Comparison of ENCODE assay signal across 8 cellular contexts in genomic region chrX:46758163-46758955, GRCh38. TPM values are rescaled to one million over a fixed set of nuclear protein-coding genes. Genes with fewer than 3 reads are reported as not detected.
A peak's percentile ranks its signal among the peaks of the same experiment; 100 is the strongest.
DNase-seq lines count a peak whose midpoint lies in the region; ATAC-seq, FAIRE-seq and TF ChIP-seq lines count a peak whose summit lies in the region.

No MANE protein-coding gene starts in this region.

- peaks cover 0 to 1% of the 10 kb centered on the region in 2 experiments for H4K20me1 ChIP-seq in H1 (replicated peaks in 1 of 2; ENCODE audit: control insufficient read depth in 1 of 2, insufficient read depth in 2 of 2, low read length in 2 of 2)

- H3K4me1 Mint-ChIP-seq in WTC11, result peaks cover 38% of the 10 kb centered on the region
- peaks cover 4 to 24% (median 13%) of the 10 kb centered on the region in 7 donors for H3K4me1 Mint-ChIP-seq in naive thymus-derived CD4-positive, alpha-beta T cell

- H3K36me3 Mint-ChIP-seq in WTC11, result 0 out of 2 replicates have a peak, but pooled peaks cover 5% of the 10 kb centered on the region
- peaks cover 0 to 2% (median 0%) of the 10 kb centered on the region in 5 donors for H3K36me3 Mint-ChIP-seq in naive thymus-derived CD4-positive, alpha-beta T cell

- no peak overlapping the region for H3K27ac ChIP-seq in AG04450 (ENCODE audit: low read depth, low read length)
- H3K27ac ChIP-seq in H1 (ENCODE audit: low read depth, low read length), result no peak overlapping the region
- H3K27ac ChIP-seq in naive thymus-derived CD4-positive, alpha-beta T cell (ENCODE audit: low read depth, low read length), result peak overlapping the region; percentile 41
- no peak overlapping the region for H3K27ac ChIP-seq in upper lobe of right lung

- FAIRE-seq in H1 (lab: Jason Lieb, UNC), result no peak

- no peaks in the 10 kb centered on the region for H3K27me3 Mint-ChIP-seq in WTC11 (ENCODE audit: low read depth)
- H3K27me3 Mint-ChIP-seq in naive thymus-derived CD4-positive, alpha-beta T cell, result peaks cover 0 to 15% (median 1%) of the 10 kb centered on the region in 5 donors

- TF ChIP-seq CTCF in AG04450 (IDR thresholded peaks at IDR 0.05; ENCODE audit: low read depth, low read length) (no peak), WTC11 (IDR thresholded peaks at IDR 0.05) (no peak), H1 (IDR thresholded peaks at IDR 0.05; ENCODE audit: control extremely low read depth in 1 of 3, insufficient read depth in 1 of 3, low read depth in 1 of 3, low read length in 3 of 3) (no peak), upper lobe of right lung (IDR thresholded peaks at IDR 0.05) (no peak)

- H4K91ac ChIP-seq in H1 (replicated peaks; ENCODE audit: insufficient read length, low read length), result no peak overlapping the region

- H3K4ac ChIP-seq in H1 (replicated peaks; ENCODE audit: insufficient read length, low read depth, low read length), result no peak overlapping the region

- 0 out of 2 replicates have a peak overlapping the region, but pooled peaks have one; percentile 46 for H2BK15ac ChIP-seq in H1 (ENCODE audit: low read length)

- WGBS in H1 (ENCODE audit: extremely low coverage in 1 of 2, insufficient coverage in 1 of 2, insufficient read length in 1 of 2, insufficient replicate concordance in 2 of 2, low coverage in 1 of 2, low lambda C conversion rate in 2 of 2, missing lambda C conversion rate in 1 of 2), 2 experiments, result 2% methylated on average over 15 of the region's 47 CpGs; no CpG with 5 or more reads in 1 of the 2 experiments

- H3K27me3 ChIP-seq in AG04450 (ENCODE audit: control insufficient read depth, insufficient read depth, low read length), result no peaks in the 10 kb centered on the region
- H3K27me3 ChIP-seq in H1 (replicated peaks in 1 of 4; ENCODE audit: control insufficient read depth in 3 of 4, extremely low read depth in 1 of 4, insufficient read depth in 3 of 4, low read length in 3 of 4), result no peaks in the 10 kb centered on the region; a peak in 1 of 7 replicates
- no peaks in the 10 kb centered on the region for H3K27me3 ChIP-seq in naive thymus-derived CD4-positive, alpha-beta T cell (ENCODE audit: control insufficient read depth in 2 of 2, insufficient read depth in 2 of 2, low read length in 2 of 2)
- no peaks in the 10 kb centered on the region for H3K27me3 ChIP-seq in upper lobe of right lung

- no peak overlapping the region for H2BK5ac ChIP-seq in H1 (ENCODE audit: low read depth, low read length)

- TF ChIP-seq EP300 in H1 (IDR thresholded peaks at IDR 0.05; ENCODE audit: borderline replicate concordance in 1 of 2, low read depth in 2 of 2, low read length in 2 of 2), result no peak

- H3K14ac ChIP-seq in H1 (ENCODE audit: insufficient read length), result no peak overlapping the region

- no peaks in the 10 kb centered on the region for H3K36me3 ChIP-seq in H1 (ENCODE audit: control insufficient read depth in 2 of 4, insufficient read depth in 4 of 4, low read length in 3 of 4)
- H3K36me3 ChIP-seq in naive thymus-derived CD4-positive, alpha-beta T cell (ENCODE audit: control insufficient read depth in 2 of 3, insufficient read depth in 3 of 3, low read length in 3 of 3), result no peaks in the 10 kb centered on the region
- H3K36me3 ChIP-seq in upper lobe of right lung, result no peaks in the 10 kb centered on the region

- POLR2A ChIA-PET in AG04450 (lab: Yijun Ruan, JAX) (interaction anchor here (1.3 kb wide), 1 partner anchor 34 kb away, joined by 4 read pairs; no protein-coding TSS in a partner anchor), WTC11 (lab: Charles Lee) (interaction anchor here (0.6 kb wide), 1 partner anchor 203 kb away, joined by 4 read pairs; no protein-coding TSS in a partner anchor), H1 (lab: Charles Lee; ENCODE audit: partially characterized antibody) (interaction anchor here (0.6 kb wide), 1 partner anchor 852 kb away, joined by 3 read pairs; no protein-coding TSS in a partner anchor)
- POLR2A ChIA-PET in naive thymus-derived CD4-positive, alpha-beta T cell (lab: Charles Lee), result interaction anchor here (0.6 kb wide), 2 partner anchors 311 to 370 kb away, joined by 3 read pairs; no protein-coding TSS in a partner anchor

- H3K4me1 ChIP-seq in H1 (replicated peaks in 1 of 4; ENCODE audit: control insufficient read depth in 3 of 4, insufficient read depth in 4 of 4, low read length in 3 of 4) (peaks cover 2 to 16% (median 10%) of the 10 kb centered on the region in 4 experiments; a peak in 6 of 7 replicates), upper lobe of right lung (no peaks in the 10 kb centered on the region)
- peaks cover 0 to 4% of the 10 kb centered on the region in 2 donors for H3K4me1 ChIP-seq in naive thymus-derived CD4-positive, alpha-beta T cell (ENCODE audit: control insufficient read depth in 2 of 2, insufficient read depth in 2 of 2, low read length in 2 of 2)

- TF ChIP-seq POLR2A in H1 (IDR thresholded peaks at IDR 0.05; ENCODE audit: control extremely low read depth in 1 of 2, low read depth in 2 of 2, low read length in 2 of 2), result no peak

- no peak overlapping the region for H2AK5ac ChIP-seq in H1 (ENCODE audit: low read depth, low read length)

- peaks cover 3% of the 10 kb centered on the region; the same call in 1 of the 2 replicates for H3K79me1 ChIP-seq in H1 (ENCODE audit: low read depth, low read length)

- H3K4me3 ChIP-seq in AG04450 (ENCODE audit: low read depth, low read length) (peak overlapping the region; percentile 73), H1 (ENCODE audit: extremely low read depth in 1 of 4, insufficient read depth in 2 of 4, low read depth in 3 of 4, low read length in 4 of 4) (peak overlapping the region; percentile 61 to 79 (median 73)), upper lobe of right lung (peak overlapping the region; percentile 48)
- peak overlapping the region; percentile 61 for H3K4me3 ChIP-seq in naive thymus-derived CD4-positive, alpha-beta T cell (ENCODE audit: low read length)

- H2BK20ac ChIP-seq in H1 (ENCODE audit: low read length), result no peak overlapping the region

- H3K4me3 Mint-ChIP-seq in WTC11, result peak overlapping the region; percentile 94
- peak overlapping the region; percentile 87 to 98 (median 90) for H3K4me3 Mint-ChIP-seq in naive thymus-derived CD4-positive, alpha-beta T cell

- peaks cover 7% of the 10 kb centered on the region for H3K9me3 Mint-ChIP-seq in WTC11
- peaks cover 0 to 13% (median 2%) of the 10 kb centered on the region in 11 donors for H3K9me3 Mint-ChIP-seq in naive thymus-derived CD4-positive, alpha-beta T cell

- H3K56ac ChIP-seq in H1 (replicated peaks; ENCODE audit: insufficient read length, low read depth, low read length), result no peak overlapping the region

- peak overlapping the region; percentile 49; the same call in 1 of the 2 replicates for H3K27ac Mint-ChIP-seq in WTC11
- H3K27ac Mint-ChIP-seq in naive thymus-derived CD4-positive, alpha-beta T cell, result peak overlapping the region in 5 of 9 donors; percentile 22 to 95 (median 69)

- no peak overlapping the region for H2BK120ac ChIP-seq in H1 (replicated peaks; ENCODE audit: low read depth, low read length)

- H3K79me2 ChIP-seq in H1 (ENCODE audit: control insufficient read depth in 1 of 2, insufficient read depth in 2 of 2, low read length in 2 of 2), result peaks cover 0 to 33% of the 10 kb centered on the region in 2 experiments; a peak in 3 of 4 replicates

- H2AFZ ChIP-seq in H1 (ENCODE audit: low read length), result 0 out of 2 replicates have a peak overlapping the region, but pooled peaks have one; percentile 4

- intact Hi-C loops in naive thymus-derived CD4-positive, alpha-beta T cell (cut with micrococcal nuclease), result loop anchor here (2.0 to 5.0 kb wide), 5 partner anchors 51 to 906 kb away; partner anchors contain the start of genes RP2 (in 2 of the 2) and UBA1 (in 1 of the 2)
- intact Hi-C loops in upper lobe of right lung (cut with DNase I), result no loop called here

- TF ChIP-seq RAD21 in H1 (IDR thresholded peaks at IDR 0.05 in 1 of 2, conservative IDR thresholded peaks at IDR 0.05 in 1 of 2; ENCODE audit: low read depth in 2 of 2, low read length in 2 of 2), result no peak

- peaks cover 4% of the 10 kb centered on the region; the same call in 1 of the 2 replicates for H3K23me2 ChIP-seq in H1 (ENCODE audit: low read depth, low read length)

- CTCF ChIA-PET in AG04450 (lab: Charles Lee) (interaction anchor here (0.6 to 1.9 kb wide), 4 partner anchors 11 to 335 kb away, joined by 3 to 9 read pairs (median 4); no protein-coding TSS in a partner anchor), WTC11 (lab: Charles Lee) (interaction anchor here (0.6 to 1.5 kb wide), 3 partner anchors 21 to 38 kb away, joined by 5 to 14 read pairs (median 6); no protein-coding TSS in a partner anchor), H1 (lab: Charles Lee; ENCODE audit: partially characterized antibody) (interaction anchor here (0.8 to 1.0 kb wide), 4 partner anchors 8 to 58 kb away, joined by 3 to 4 read pairs (median 4); no protein-coding TSS in a partner anchor)
- CTCF ChIA-PET in naive thymus-derived CD4-positive, alpha-beta T cell (lab: Charles Lee), result interaction anchor here (0.8 to 1.1 kb wide), 3 partner anchors 34 to 333 kb away, joined by 3 read pairs; no protein-coding TSS in a partner anchor

- peak overlapping the region; percentile 50; the same call in 1 of the 2 replicates for H2BK12ac ChIP-seq in H1 (ENCODE audit: low read depth, low read length)

- H3K9me3 ChIP-seq in AG04450 (ENCODE audit: control insufficient read depth, insufficient read depth, low read length), result no peaks in the 10 kb centered on the region
- no peaks in the 10 kb centered on the region for H3K9me3 ChIP-seq in H1 (ENCODE audit: insufficient read depth in 2 of 2, low read depth in 1 of 2, low read length in 1 of 2)
- H3K9me3 ChIP-seq in naive thymus-derived CD4-positive, alpha-beta T cell (ENCODE audit: control insufficient read depth in 2 of 3, low read length in 3 of 3), result no peaks in the 10 kb centered on the region
- no peaks in the 10 kb centered on the region for H3K9me3 ChIP-seq in upper lobe of right lung

- DNase-seq in AG04450 (ENCODE audit: low read depth, low spot score) (no peak), WTC11 (ENCODE audit: low spot score) (no peak), H1 (ENCODE audit: low read depth in 1 of 2, low spot score in 2 of 2) (peak in 1 of 2 experiments; percentile 48), upper lobe of right lung (peak; percentile 66)
- peak in 4 of 9 donors; percentile 2 to 25 (median 12) for DNase-seq in naive thymus-derived CD4-positive, alpha-beta T cell

- ATAC-seq in GM19328 (IDR thresholded peaks at IDR 0.05; ENCODE audit: unreplicated experiment) (peak; percentile 19), HG03439 (IDR thresholded peaks at IDR 0.05; ENCODE audit: unreplicated experiment) (peak; percentile 26), WTC11 (peak; percentile 18), upper lobe of right lung (peak; percentile 38), GM18870 (IDR thresholded peaks at IDR 0.05; ENCODE audit: unreplicated experiment) (no peak)
- peak; percentile 48 for ATAC-seq in naive thymus-derived CD4-positive, alpha-beta T cell

- H4K5ac ChIP-seq in H1 (ENCODE audit: insufficient read length, low read depth, low read length), result no peak overlapping the region

- H3K18ac ChIP-seq in H1 (ENCODE audit: extremely low read depth, low read length), result peak overlapping the region; percentile 4

- H3K4me2 ChIP-seq in H1 (ENCODE audit: insufficient read depth in 1 of 2, low read depth in 2 of 2, low read length in 2 of 2), result peak overlapping the region; percentile 79 to 97

- peak overlapping the region in 3 of 4 experiments; percentile 30 to 63 (median 42); a peak in 5 of 7 replicates for H3K9ac ChIP-seq in H1 (replicated peaks in 1 of 4; ENCODE audit: extremely low read depth in 1 of 4, low read depth in 3 of 4, low read length in 3 of 4)

- H3K23ac ChIP-seq in H1 (ENCODE audit: insufficient read length), result no peak overlapping the region

- H4K8ac ChIP-seq in H1 (ENCODE audit: extremely low read depth, insufficient read depth, low read length), result no peak overlapping the region; the same call in 1 of the 2 replicates

RNA-seq across cellular contexts. Expression of gene SLC9A7, which starts 0.6 kb away (rescaled TPM):
- polyA plus RNA-seq in AG04450 (2011; rRNA removed) (15.3 and 16.3 TPM in 2 replicates), H1 (2011; rRNA removed) (6.7 and 9.0 TPM in 2 replicates)
- 55.0 and 70.3 TPM in 2 replicates for polyA minus RNA-seq in AG04450 (2011; rRNA and poly(A)+ RNA removed)
- total RNA-seq in WTC11 (2021) (16.2 to 18.4 TPM (median 18.0 TPM) in 3 replicates), upper lobe of right lung (8.8 TPM)
- total RNA-seq in H1 (2021; fragmentation: NEBNext Ultra II Directional; extraction: Animal tissue kit (Norgen Biotek cat#: 25700)), result 12.7 and 17.2 TPM in 2 replicates
- 7.4 TPM for polyA plus RNA-seq in H1 (2011; cell fraction: cytosol; rRNA removed)
- 14.3 TPM for polyA plus RNA-seq in H1 (2011; cell fraction: nucleus; rRNA removed)
- 5.6 to 7.4 TPM (median 7.0 TPM) in 4 replicates for polyA plus RNA-seq in H1 (2012, experiment 1 of 2)
- 0.98 TPM for polyA plus RNA-seq in H1 (2012, experiment 2 of 2)
- polyA plus RNA-seq in H1 (2013, experiment 1 of 2), result 10.3 TPM
- 11.0 TPM for polyA plus RNA-seq in H1 (2013, experiment 2 of 2)
- 32.3 and 40.2 TPM in 2 replicates for polyA minus RNA-seq in H1 (2011; rRNA and poly(A)+ RNA removed)
- 9.2 TPM for polyA minus RNA-seq in H1 (2011; cell fraction: cytosol; rRNA and poly(A)+ RNA removed)
- polyA minus RNA-seq in H1 (2011; cell fraction: nucleus; rRNA and poly(A)+ RNA removed), result 12.2 TPM
- 10 to 100 TPM in 1 of 5 experiments, 1 to 10 TPM in 4; 3.0 to 11.3 (median 4.4) TPM for total RNA-seq in naive thymus-derived CD4-positive, alpha-beta T cell
- polyA plus RNA-seq in naive thymus-derived CD4-positive, alpha-beta T cell, result 1 to 10 TPM; 1.3 to 3.2 TPM
